In genomic region chrX:27893211-27893610, GRCh38 we compare ENCODE assay signal across 26 cellular contexts.
"Had no signal": no experiment of that assay in that cellular context is flagged by ENCODE, and none has a peak within 500 bp of the region (broad histone marks: within the 10 kb centered on the region; RNA-seq: fewer than 3 reads in every experiment).

No MANE protein-coding gene starts in this region.

- H3K4me3 Mint-ChIP-seq: mesothelial cell of epicardium; naive B cell; natural killer cell; nephron progenitor cell; stimulated activated naive B cell treated with anti-CD40 and anti-IgM and Interleukin-4, amounts not matched to agents 10 μg/mL and 1 μg/mL and 100 μg/mL, for 72 hours had no signal

- DNase-seq: hippocampal formation; kidney; left colon; left lung; lower lobe of right lung; mesendoderm; naive B cell; natural killer cell; nephron progenitor cell; ovary; right lobe of liver; stimulated activated CD4-positive, alpha-beta T cell treated with anti-CD3 and anti-CD28 coated beads, Interleukin-15, amount 100 ng/mL, for 24 hours; stimulated activated CD4-positive, alpha-beta T cell treated with anti-CD3 and anti-CD28 coated beads, Interleukin-2, amount 100 ng/mL, for 24 hours; stimulated activated CD4-positive, alpha-beta T cell treated with anti-CD3 and anti-CD28 coated beads, Interleukin-4, amount 100 ng/mL, for 1 hour; stimulated activated naive B cell treated with anti-CD40 and anti-IgM and Interleukin-4, amounts not matched to agents 10 μg/mL and 1 μg/mL and 100 μg/mL, for 72 hours; stimulated activated naive CD8-positive, alpha-beta T cell treated with anti-CD3 and anti-CD28 coated beads, Interleukin-15, Interleukin-2, amounts not matched to agents 100 U/mL and 50 U/mL, for 24 hours; stomach; testis; thyroid gland; transverse colon; upper lobe of left lung had no signal

- H3K4me2 ChIP-seq: smooth muscle cell had no signal

- H3K4me3 ChIP-seq: left lung, lower lobe of right lung, ovary, right atrium auricular region, right lobe of liver, smooth muscle cell, stomach, testis, thyroid gland, transverse colon, upper lobe of left lung, vagina had no signal

- H3K4me1 ChIP-seq: left lung, lower lobe of right lung, right atrium auricular region, right lobe of liver, stomach, testis, thyroid gland, transverse colon, upper lobe of left lung, vagina had no signal

- H3K9me3 ChIP-seq: left lung, lower lobe of right lung, ovary, right atrium auricular region, right lobe of liver, testis, thyroid gland, transverse colon, upper lobe of left lung, vagina had no signal

- ATAC-seq: left colon; left lung; lower lobe of right lung; natural killer cell; right lobe of liver; stimulated activated naive B cell treated with anti-CD40 and anti-IgM and Interleukin-4, amounts not matched to agents 10 μg/mL and 1 μg/mL and 100 μg/mL, for 72 hours; stimulated activated naive CD8-positive, alpha-beta T cell treated with anti-CD3 and anti-CD28 coated beads, Interleukin-15, Interleukin-2, amounts not matched to agents 100 U/mL and 50 U/mL, for 24 hours had no signal

- H3K27ac ChIP-seq: left lung, lower lobe of right lung, ovary, right atrium auricular region, right lobe of liver, stomach, testis, thyroid gland, transverse colon, upper lobe of left lung, vagina had no signal

- H3K27ac Mint-ChIP-seq: mesothelial cell of epicardium; naive B cell; natural killer cell; nephron progenitor cell; progenitor cell of endocrine pancreas; stimulated activated naive B cell treated with anti-CD40 and anti-IgM and Interleukin-4, amounts not matched to agents 10 μg/mL and 1 μg/mL and 100 μg/mL, for 72 hours had no signal

- H3K27me3 Mint-ChIP-seq: naive B cell; progenitor cell of endocrine pancreas; stimulated activated naive B cell treated with anti-CD40 and anti-IgM and Interleukin-4, amounts not matched to agents 10 μg/mL and 1 μg/mL and 100 μg/mL, for 72 hours had no signal

- H3K36me3 Mint-ChIP-seq: naive B cell; natural killer cell; stimulated activated naive B cell treated with anti-CD40 and anti-IgM and Interleukin-4, amounts not matched to agents 10 μg/mL and 1 μg/mL and 100 μg/mL, for 72 hours had no signal

- H3K36me3 ChIP-seq: left lung, lower lobe of right lung, ovary, right atrium auricular region, right lobe of liver, stomach, thyroid gland, transverse colon, upper lobe of left lung, vagina had no signal

- H3K4me1 Mint-ChIP-seq: mesothelial cell of epicardium; naive B cell; natural killer cell; nephron progenitor cell; stimulated activated naive B cell treated with anti-CD40 and anti-IgM and Interleukin-4, amounts not matched to agents 10 μg/mL and 1 μg/mL and 100 μg/mL, for 72 hours had no signal

- FAIRE-seq: kidney had no signal

- H3K27me3 ChIP-seq: left lung, ovary, stomach, testis, thyroid gland, transverse colon, upper lobe of left lung, vagina had no signal
